In the genomic region with DNA sequence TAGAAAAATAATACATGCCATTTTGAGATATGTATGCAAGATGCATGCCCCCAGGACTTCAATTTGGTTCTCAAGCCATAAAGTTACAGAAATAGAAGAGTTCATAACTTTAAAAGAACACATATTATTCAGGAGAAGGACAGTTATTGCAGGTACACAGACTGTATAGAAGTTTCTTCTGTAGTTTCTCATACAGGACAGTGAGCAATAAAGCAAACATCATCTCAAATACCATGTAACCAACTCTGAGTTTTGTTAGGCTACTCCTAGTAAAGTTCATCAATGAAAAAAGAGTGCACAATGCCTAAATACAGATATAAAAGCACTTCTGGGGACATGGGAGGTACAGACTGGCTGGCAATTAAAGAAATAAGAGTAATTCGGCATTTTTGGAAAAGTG, we compare ENCODE assay signal across 3 cellular contexts.
"Had no signal": no experiment of that assay in that cellular context is flagged by ENCODE, and none has a peak within 500 bp of the region (broad histone marks: within the 10 kb centered on the region; RNA-seq: fewer than 3 reads in every experiment).

No MANE protein-coding gene starts in this region.

- ATAC-seq: GM12878 had no signal

- H3K4me3 ChIP-seq: GM12878 had no signal

- DNase-seq: GDM1, GF-D8 had no signal
